31 cellular contexts compared by ENCODE assay signal in genomic region chr1:55184859-55185258, GRCh38.
"Had no signal": no experiment of that assay in that cellular context is flagged by ENCODE, and none has a peak within 500 bp of the region (broad histone marks: within the 10 kb centered on the region; RNA-seq: fewer than 3 reads in every experiment).

No MANE protein-coding gene starts in this region.

- H3K9ac ChIP-seq: KMS-11, SK-N-SH had no signal

- ATAC-seq: activated CD4-positive, alpha-beta T cell treated with anti-CD3 and anti-CD28 coated beads for 36 hours; activated CD4-positive, CD25-positive, alpha-beta regulatory T cell treated with anti-CD3 and anti-CD28 coated beads, Interleukin-2, amount 50 U/mL, for 24 hours; activated T-cell treated with anti-CD3 and anti-CD28 coated beads, Interleukin-2, amount 50 U/mL, for 4 hours; Panc1 had no signal

- H3K27me3 Mint-ChIP-seq: activated CD4-positive, alpha-beta memory T cell treated with anti-CD3 and anti-CD28 coated beads for 36 hours; activated CD4-positive, alpha-beta T cell treated with anti-CD3 and anti-CD28 coated beads for 36 hours; activated naive CD8-positive, alpha-beta T cell; activated naive CD8-positive, alpha-beta T cell treated with anti-CD3 and anti-CD28 coated beads, Interleukin-2, amount 50 U/mL, for 24 hours; brain had no signal

- H3K27me3 ChIP-seq: SJSA1 had no signal

- H3K4me1 ChIP-seq: SJSA1 had no signal

- DNase-seq: activated CD4-positive, alpha-beta memory T cell treated with anti-CD3 and anti-CD28 coated beads for 36 hours; activated CD4-positive, alpha-beta T cell treated with anti-CD3 and anti-CD28 coated beads for 36 hours; activated CD4-positive, alpha-beta T cell treated with anti-CD3 and anti-CD28 coated beads, Interleukin-2, amount 50 U/mL, for 1 hour; activated gamma-delta T cell; activated naive CD4-positive, alpha-beta T cell treated with Interleukin-2 at 50 U/mL for 16 hours; activated naive CD8-positive, alpha-beta T cell treated with anti-CD3 and anti-CD28 coated beads, Interleukin-2, amount 50 U/mL, for 24 hours; activated T-cell treated with anti-CD3 and anti-CD28 coated beads, Interleukin-2, amount 50 U/mL, for 4 hours; anterior cingulate cortex; caudate nucleus; MM.1S; MV-4-11; NCI-H1092; NCI-H1436 treated with DMSO at 0.1 percent for 48 hours; NCI-H1694 treated with DMSO at 0.1 percent for 48 hours; NCI-H2029; NCI-H345; NCI-H524 treated with DMSO at 0.1 percent for 48 hours; RPMI8226; SHP77 treated with DMSO at 0.1 percent for 48 hours; SK-N-SH had no signal

- H3K4me3 ChIP-seq: SJSA1 had no signal

- H3K36me3 ChIP-seq: SJSA1 had no signal

- H3K4me2 ChIP-seq: KMS-11, SK-N-SH had no signal

- H3K4me3 Mint-ChIP-seq: activated CD4-positive, alpha-beta memory T cell treated with anti-CD3 and anti-CD28 coated beads for 36 hours; activated CD4-positive, alpha-beta T cell treated with anti-CD3 and anti-CD28 coated beads for 36 hours; activated naive CD8-positive, alpha-beta T cell; activated naive CD8-positive, alpha-beta T cell treated with anti-CD3 and anti-CD28 coated beads, Interleukin-2, amount 50 U/mL, for 24 hours; activated T-cell treated with anti-CD3 and anti-CD28 coated beads, Interleukin-2, amount 50 U/mL, for 4 hours; brain; T-helper 1 cell treated with Interleukin-12 subunit alpha and Interleukin-12 subunit beta and Interleukin-4 antibody, amounts not matched to agents 30 μg/mL and 1 μg/mL, for 36 hours; T-helper 2 cell treated with Interferon-gamma antibody and Interleukin-4, amounts not matched to agents 5 μg/mL and 100 μg/mL, for 36 hours had no signal

- H3K27ac Mint-ChIP-seq: activated naive CD8-positive, alpha-beta T cell; activated T-helper 2 cell treated with anti-CD3 and anti-CD28 coated beads, Interferon-gamma antibody, Interleukin-2, Interleukin-4, amounts not matched to agents 10 μg/mL and 5 μg/mL and 100 μg/mL, durations not matched to agents 14 hours and 24 hours and 36 hours; brain; T-helper 1 cell treated with Interleukin-12 subunit alpha and Interleukin-12 subunit beta and Interleukin-4 antibody, amounts not matched to agents 30 μg/mL and 1 μg/mL, for 36 hours; T-helper 2 cell treated with Interferon-gamma antibody and Interleukin-4, amounts not matched to agents 5 μg/mL and 100 μg/mL, for 36 hours had no signal

- H3K9me3 ChIP-seq: SJSA1 had no signal

- FAIRE-seq: bronchial epithelial cell, TTC549 had no signal

- H3K27ac ChIP-seq: KMS-11, SJSA1 had no signal
